In genomic region chr12:104578453-104578852, GRCh38 we compare ENCODE assay signal across 1 cellular context.
TF ChIP-seq lines count a peak whose summit lies in the region.

No MANE protein-coding gene starts in this region.

TF ChIP-seq in SK-N-SH, 30 proteins besides CTCF, POLR2A, EP300 and RAD21 (continued from another document):
- TF ChIP-seq FOSL2 (IDR thresholded peaks at IDR 0.05; ENCODE audit: borderline replicate concordance, low read depth) = peak; percentile 77
- TF ChIP-seq PBX3 (IDR thresholded peaks at IDR 0.05) = peak; percentile 81
- TF ChIP-seq TCF12 (IDR thresholded peaks at IDR 0.05) = peak; percentile 64
TF ChIP-seq in SK-N-SH: peak in this region for 8.
